Comparison of ENCODE assay signal across 1 cellular context in the genomic region with DNA sequence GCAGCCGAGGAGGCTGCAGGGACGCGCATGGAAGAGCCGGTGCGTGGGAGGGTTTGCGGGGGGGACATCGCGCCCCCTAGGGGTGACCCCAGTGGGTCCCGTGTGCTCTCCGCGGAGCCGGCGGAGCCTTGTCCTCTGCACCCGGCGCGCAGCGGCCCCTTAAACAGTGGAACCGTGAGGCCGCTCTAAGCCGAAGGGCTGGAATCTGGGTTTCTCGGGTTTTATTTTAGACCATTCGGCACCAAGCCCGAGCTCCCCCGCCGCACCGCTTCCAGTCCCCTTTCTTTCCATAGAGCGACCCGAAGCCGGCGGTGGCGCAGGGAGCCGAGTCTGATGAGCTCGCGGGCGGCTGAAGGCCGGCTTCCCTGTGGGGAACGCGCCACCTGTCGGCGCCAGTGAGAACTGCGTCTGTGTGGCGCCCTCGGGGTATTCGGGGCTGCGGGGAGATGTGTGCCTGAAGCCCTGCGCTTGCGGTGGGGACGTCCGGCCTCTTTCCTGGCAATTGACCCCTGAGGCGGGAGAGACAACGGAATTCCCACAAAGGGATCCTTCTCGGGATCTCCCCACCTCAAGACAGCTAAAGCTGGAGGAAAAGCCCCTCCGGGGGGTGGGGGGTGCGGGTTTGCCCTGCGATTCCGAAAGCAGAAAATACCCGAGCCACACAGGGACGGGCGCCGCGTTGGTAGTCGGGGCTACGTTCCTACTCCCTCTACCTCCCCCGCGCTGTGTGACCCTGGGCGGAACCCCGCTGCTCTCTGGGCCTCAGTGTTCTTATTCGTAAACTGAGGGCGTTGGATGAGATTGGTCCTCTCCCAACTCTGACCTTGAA.
TF ChIP-seq lines count a peak whose summit lies in the region.

No MANE protein-coding gene starts in this region.

TF ChIP-seq in K562, 482 proteins besides CTCF, POLR2A, EP300 and RAD21 (continued from another document):
- TF ChIP-seq CC2D1A (IDR thresholded peaks at IDR 0.05) (peak; percentile 62; the same call in 1 of the 2 replicates), TAF9B (IDR thresholded peaks at IDR 0.05; ENCODE audit: partially characterized antibody) (no peak), SREBF2 (CRISPR knock-in tag; IDR thresholded peaks at IDR 0.05) (no peak), ZNF655 (CRISPR knock-in tag; IDR thresholded peaks at IDR 0.05) (no peak), HDAC8 (tag; IDR thresholded peaks at IDR 0.05) (no peak), PRMT5 (CRISPR knock-in tag; IDR thresholded peaks at IDR 0.05) (no peak), HMGN3 (IDR thresholded peaks at IDR 0.05; ENCODE audit: borderline replicate concordance, extremely low read depth, insufficient read length, low read depth, low read length) (peak; percentile 52), POLR3A (IDR thresholded peaks at IDR 0.05; ENCODE audit: borderline replicate concordance, extremely low read depth, insufficient read depth, insufficient read length) (no peak)
